ENCODE assay signal across 26 cellular contexts in the genomic region with DNA sequence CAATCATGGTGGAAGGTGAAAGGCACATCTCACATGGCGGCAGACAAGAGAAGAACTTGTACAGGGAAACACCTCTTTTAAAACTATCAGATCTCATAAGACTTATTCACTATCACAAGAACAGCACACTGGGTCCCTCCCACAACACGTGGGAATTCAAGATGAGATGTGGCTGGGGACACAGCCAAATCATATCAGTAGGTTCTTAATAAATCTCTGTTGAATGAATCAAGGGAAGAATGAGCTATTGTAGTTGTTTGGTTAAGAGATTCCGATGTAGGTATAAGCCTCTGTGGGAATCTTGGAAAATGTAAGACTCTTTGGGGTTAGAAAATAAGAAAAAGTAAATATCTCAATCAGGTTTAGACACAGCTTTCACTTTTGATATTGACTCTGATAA.
"Had no signal": no experiment of that assay in that cellular context is flagged by ENCODE, and none has a peak within 500 bp of the region (broad histone marks: within the 10 kb centered on the region; RNA-seq: fewer than 3 reads in every experiment).

No MANE protein-coding gene starts in this region.

- ATAC-seq: esophagus mucosa; foreskin keratinocyte; gastroesophageal sphincter; heart left ventricle; left cardiac atrium; left lung; mucosa of descending colon; natural killer cell treated with Interleukin-12 subunit alpha and Interleukin-12 subunit beta and Interleukin-15 and Interleukin-18, amount 100 ng/mL, for 72 hours; right cardiac atrium; stimulated activated memory B cell treated with anti-CD40 and anti-IgM and Interleukin-4, amounts not matched to agents 10 μg/mL and 1 μg/mL and 100 μg/mL, for 72 hours; stimulated activated naive CD8-positive, alpha-beta T cell treated with anti-CD3 and anti-CD28 coated beads, Interleukin-15, Interleukin-2, amounts not matched to agents 100 U/mL and 50 U/mL, for 24 hours had no signal

- H3K79me2 ChIP-seq: hepatocyte had no signal

- H3K4me3 ChIP-seq: dorsolateral prefrontal cortex, gastroesophageal sphincter, heart left ventricle, hepatocyte, left lung, mucosa of descending colon, prostate gland, sigmoid colon, testis, tibial artery had no signal

- H2AFZ ChIP-seq: hepatocyte had no signal

- FAIRE-seq: colon, islet of Langerhans had no signal

- H3K27me3 ChIP-seq: dorsolateral prefrontal cortex, foreskin keratinocyte, gastroesophageal sphincter, heart left ventricle, hepatocyte, left lung, neutrophil, sigmoid colon, testis, tibial artery had no signal

- H3K4me2 ChIP-seq: hepatocyte had no signal

- DNase-seq: dorsolateral prefrontal cortex; effector CD4-positive, alpha-beta T cell; foreskin keratinocyte; heart left ventricle; left cardiac atrium; left lung; mesenchymal stem cell; mucosa of descending colon; naive B cell; right cardiac atrium; sigmoid colon; stimulated activated CD4-positive, alpha-beta T cell treated with anti-CD3 and anti-CD28 coated beads, Interleukin-2, amount 100 ng/mL, for 24 hours; stimulated activated CD4-positive, alpha-beta T cell treated with anti-CD3 and anti-CD28 coated beads, Interleukin-4, amount 100 ng/mL, for 4 hours; stimulated activated naive CD8-positive, alpha-beta T cell treated with anti-CD3 and anti-CD28 coated beads, Interleukin-15, Interleukin-2, amounts not matched to agents 100 U/mL and 50 U/mL, for 24 hours; substantia nigra; testis; tibial artery had no signal

- H3K27ac ChIP-seq: dorsolateral prefrontal cortex, foreskin keratinocyte, gastroesophageal sphincter, heart left ventricle, hepatocyte, left lung, neutrophil, prostate gland, sigmoid colon, testis, tibial artery had no signal

- H3K36me3 ChIP-seq: gastroesophageal sphincter, heart left ventricle, left lung, neutrophil, prostate gland, sigmoid colon, tibial artery had no signal

- H3K4me1 ChIP-seq: prostate gland had no signal

- H3K9me3 ChIP-seq: gastroesophageal sphincter, left lung, mucosa of descending colon, neutrophil, prostate gland, sigmoid colon, testis, tibial artery had no signal
